ENCODE assay signal across 7 cellular contexts in the genomic region with DNA sequence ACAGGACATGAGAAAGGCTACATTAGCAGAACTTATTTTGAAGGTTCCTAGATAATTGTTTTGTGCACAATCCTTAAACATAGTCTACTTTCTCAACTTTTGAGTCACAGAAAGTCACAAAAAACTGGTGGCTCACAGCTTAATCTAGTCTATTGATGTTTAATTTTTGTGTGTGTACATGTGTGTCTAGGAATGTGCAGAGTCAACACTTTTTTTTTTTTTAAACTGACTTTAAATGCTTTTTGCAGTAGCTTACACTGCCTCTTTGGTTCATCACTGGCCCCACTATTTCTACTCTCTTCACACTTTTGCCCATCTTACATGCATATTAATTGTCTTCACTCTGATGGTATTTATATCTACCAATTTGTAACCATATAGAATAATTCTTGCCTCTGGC.
"Had no signal": no experiment of that assay in that cellular context is flagged by ENCODE, and none has a peak within 500 bp of the region (broad histone marks: within the 10 kb centered on the region; RNA-seq: fewer than 3 reads in every experiment).

No MANE protein-coding gene starts in this region.

- H3K4me3 ChIP-seq: HAP-1 had no signal

- DNase-seq: GOT3, H7, HFFc6, KG1 had no signal

- ATAC-seq: HCT116 had no signal

- H3K27ac ChIP-seq: HL-60 had no signal

- H3K4me1 ChIP-seq: HAP-1 had no signal

- H3K9me3 ChIP-seq: HAP-1 had no signal

- H3K36me3 ChIP-seq: HAP-1 had no signal
